ENCODE assay signal across 19 cellular contexts in genomic region chr7:6167587-6168154, GRCh38.
A peak's percentile ranks its signal among the peaks of the same experiment; 100 is the strongest.
DNase-seq lines count a peak whose midpoint lies in the region; ATAC-seq and TF ChIP-seq lines count a peak whose summit lies in the region.
"Had no signal": no experiment of that assay in that cellular context is flagged by ENCODE, and none has a peak within 500 bp of the region (broad histone marks: within the 10 kb centered on the region; RNA-seq: fewer than 3 reads in every experiment).

No MANE protein-coding gene starts in this region.

- no peaks in the 10 kb centered on the region for H3K27me3 ChIP-seq in BE2C
- no peaks in the 10 kb centered on the region for H3K27me3 ChIP-seq in neural progenitor cell
- no peaks in the 10 kb centered on the region for H3K27me3 ChIP-seq in colonic mucosa
- no peaks in the 10 kb centered on the region for H3K27me3 ChIP-seq in CD4-positive, alpha-beta memory T cell (ENCODE audit: insufficient read depth, low read length)
- H3K27me3 ChIP-seq: left lung, uterus had no signal

- no peak overlapping the region for H3K4me2 ChIP-seq in neural progenitor cell
- H3K4me2 ChIP-seq: PC-9 had no signal

- DNase-seq in BE2C (peak; percentile 46), SK-N-DZ (ENCODE audit: low spot score) (peak; percentile 26), Right ventricle myocardium superior (no peak), neural progenitor cell (ENCODE audit: low spot score) (no peak), omental fat pad (ENCODE audit: low spot score) (no peak), colonic mucosa (no peak)
- DNase-seq in activated T-cell treated with anti-CD3 and anti-CD28 coated beads, Interleukin-2, amount 50 U/mL, for 72 hours = no peak
- DNase-seq in CD4-positive, alpha-beta memory T cell = no peak
- DNase-seq: activated CD4-positive, alpha-beta T cell treated with anti-CD3 and anti-CD28 coated beads for 4 hours; activated T-cell treated with anti-CD3 and anti-CD28 coated beads, Interleukin-2, amount 50 U/mL, for 48 hours; aorta; cerebellar nuclear complex; HCEC 1CT; NCI-H510A; PC-9; uterus had no signal

- intact Hi-C loops in Right ventricle myocardium superior (cut with DNase I) (no loop called here), colonic mucosa (cut with DNase I) (no loop called here)
- intact Hi-C loops in CD4-positive, alpha-beta memory T cell (cut with micrococcal nuclease) = no loop called here

- H3K36me3 ChIP-seq in BE2C = peaks cover 42% of the 10 kb centered on the region
- H3K36me3 ChIP-seq in neural progenitor cell = no peaks in the 10 kb centered on the region
- H3K36me3 ChIP-seq in colonic mucosa = no peaks in the 10 kb centered on the region
- H3K36me3 ChIP-seq in CD4-positive, alpha-beta memory T cell (ENCODE audit: insufficient read depth, low read length) = no peaks in the 10 kb centered on the region
- H3K36me3 ChIP-seq: uterus had no signal

- no peak overlapping the region for H3K4me3 Mint-ChIP-seq in neural progenitor cell
- H3K4me3 Mint-ChIP-seq in activated T-cell treated with anti-CD3 and anti-CD28 coated beads, Interleukin-2, amount 50 U/mL, for 72 hours = no peak overlapping the region
- H3K4me3 Mint-ChIP-seq in CD4-positive, alpha-beta memory T cell = no peak overlapping the region
- H3K4me3 Mint-ChIP-seq: activated naive CD4-positive, alpha-beta T cell treated with anti-CD3 and anti-CD28 coated beads, Interleukin-2, amount 50 U/mL, for 24 hours; natural killer cell treated with Interleukin-12 subunit alpha and Interleukin-12 subunit beta and Interleukin-15 and Interleukin-18, amount 100 ng/mL, for 72 hours had no signal

- peaks cover 53% of the 10 kb centered on the region for H3K4me1 ChIP-seq in BE2C
- H3K4me1 ChIP-seq in neural progenitor cell = peaks cover 12% of the 10 kb centered on the region
- no peaks in the 10 kb centered on the region for H3K4me1 ChIP-seq in colonic mucosa
- no peaks in the 10 kb centered on the region for H3K4me1 ChIP-seq in CD4-positive, alpha-beta memory T cell (ENCODE audit: insufficient read depth, low read length)
- H3K4me1 ChIP-seq: left lung, uterus had no signal

- H3K27ac ChIP-seq in neural progenitor cell (no peak overlapping the region), colonic mucosa (no peak overlapping the region)
- H3K27ac ChIP-seq in CD4-positive, alpha-beta memory T cell (ENCODE audit: low read depth, low read length) = no peak overlapping the region
- H3K27ac ChIP-seq: left lung, PC-9, uterus had no signal

- POLR2A ChIA-PET in CD4-positive, alpha-beta memory T cell (lab: Charles Lee; ENCODE audit: partially characterized antibody) = no interaction called here

- peaks cover 2% of the 10 kb centered on the region for H3K27me3 Mint-ChIP-seq in neural progenitor cell (ENCODE audit: insufficient read depth, low read depth)
- H3K27me3 Mint-ChIP-seq in activated T-cell treated with anti-CD3 and anti-CD28 coated beads, Interleukin-2, amount 50 U/mL, for 72 hours (ENCODE audit: low read depth) = no peaks in the 10 kb centered on the region
- H3K27me3 Mint-ChIP-seq in CD4-positive, alpha-beta memory T cell = no peaks in the 10 kb centered on the region
- H3K27me3 Mint-ChIP-seq: activated naive CD4-positive, alpha-beta T cell treated with anti-CD3 and anti-CD28 coated beads, Interleukin-2, amount 50 U/mL, for 24 hours; natural killer cell treated with Interleukin-12 subunit alpha and Interleukin-12 subunit beta and Interleukin-15 and Interleukin-18, amount 100 ng/mL, for 72 hours had no signal

- H3K79me2 ChIP-seq in neural progenitor cell (ENCODE audit: low read depth) = no peaks in the 10 kb centered on the region

- CTCF ChIA-PET in CD4-positive, alpha-beta memory T cell (lab: Charles Lee; ENCODE audit: partially characterized antibody) = no interaction called here

- no peaks in the 10 kb centered on the region for H3K9me3 Mint-ChIP-seq in neural progenitor cell
- no peaks in the 10 kb centered on the region for H3K9me3 Mint-ChIP-seq in activated T-cell treated with anti-CD3 and anti-CD28 coated beads, Interleukin-2, amount 50 U/mL, for 72 hours
- peaks cover 0 to 3% (median 0%) of the 10 kb centered on the region in 8 donors for H3K9me3 Mint-ChIP-seq in CD4-positive, alpha-beta memory T cell
- H3K9me3 Mint-ChIP-seq: activated naive CD4-positive, alpha-beta T cell treated with anti-CD3 and anti-CD28 coated beads, Interleukin-2, amount 50 U/mL, for 24 hours; natural killer cell treated with Interleukin-12 subunit alpha and Interleukin-12 subunit beta and Interleukin-15 and Interleukin-18, amount 100 ng/mL, for 72 hours had no signal

- no peak overlapping the region for H2AFZ ChIP-seq in neural progenitor cell (replicated peaks)
- H2AFZ ChIP-seq: PC-9 had no signal

- no peaks in the 10 kb centered on the region for H4K20me1 ChIP-seq in neural progenitor cell (ENCODE audit: low read depth)

- H3K27ac Mint-ChIP-seq in neural progenitor cell = no peak overlapping the region
- H3K27ac Mint-ChIP-seq in activated T-cell treated with anti-CD3 and anti-CD28 coated beads, Interleukin-2, amount 50 U/mL, for 72 hours = no peak overlapping the region
- H3K27ac Mint-ChIP-seq in CD4-positive, alpha-beta memory T cell = peak overlapping the region in 2 of 7 donors; percentile 6 to 41
- H3K27ac Mint-ChIP-seq: activated naive CD4-positive, alpha-beta T cell treated with anti-CD3 and anti-CD28 coated beads, Interleukin-2, amount 50 U/mL, for 24 hours; natural killer cell treated with Interleukin-12 subunit alpha and Interleukin-12 subunit beta and Interleukin-15 and Interleukin-18, amount 100 ng/mL, for 72 hours had no signal

- H3K9me3 ChIP-seq in BE2C = no peaks in the 10 kb centered on the region
- no peaks in the 10 kb centered on the region for H3K9me3 ChIP-seq in neural progenitor cell (ENCODE audit: low read depth)
- H3K9me3 ChIP-seq in colonic mucosa = no peaks in the 10 kb centered on the region
- H3K9me3 ChIP-seq in CD4-positive, alpha-beta memory T cell (ENCODE audit: control insufficient read depth in 1 of 2, low read length in 2 of 2) = no peaks in the 10 kb centered on the region
- H3K9me3 ChIP-seq: left lung, uterus had no signal

- H3K36me3 Mint-ChIP-seq in neural progenitor cell = peaks cover 9% of the 10 kb centered on the region
- no peaks in the 10 kb centered on the region for H3K36me3 Mint-ChIP-seq in activated T-cell treated with anti-CD3 and anti-CD28 coated beads, Interleukin-2, amount 50 U/mL, for 72 hours (ENCODE audit: insufficient read depth in 2 of 2)
- peaks cover 0 to 6% of the 10 kb centered on the region in 2 donors for H3K36me3 Mint-ChIP-seq in CD4-positive, alpha-beta memory T cell
- H3K36me3 Mint-ChIP-seq: activated naive CD4-positive, alpha-beta T cell treated with anti-CD3 and anti-CD28 coated beads, Interleukin-2, amount 50 U/mL, for 24 hours; natural killer cell treated with Interleukin-12 subunit alpha and Interleukin-12 subunit beta and Interleukin-15 and Interleukin-18, amount 100 ng/mL, for 72 hours had no signal

- H3F3A ChIP-seq in neural progenitor cell (ENCODE audit: low read depth) = peaks cover 3% of the 10 kb centered on the region

- TF ChIP-seq CTCF in BE2C (IDR thresholded peaks at IDR 0.05; ENCODE audit: low read depth, low read length) (no peak), neural progenitor cell (IDR thresholded peaks at IDR 0.05) (no peak), omental fat pad (IDR thresholded peaks at IDR 0.05) (no peak), colonic mucosa (IDR thresholded peaks at IDR 0.05) (no peak)

- no peak overlapping the region for H3K4me3 ChIP-seq in BE2C (ENCODE audit: low read depth, low read length)
- no peak overlapping the region for H3K4me3 ChIP-seq in neural progenitor cell
- H3K4me3 ChIP-seq in colonic mucosa = no peak overlapping the region
- no peak overlapping the region for H3K4me3 ChIP-seq in CD4-positive, alpha-beta memory T cell (ENCODE audit: low read length in 2 of 2)
- H3K4me3 ChIP-seq: left lung, PC-9, uterus had no signal

- peak; percentile 26 for ATAC-seq in Right ventricle myocardium superior (ENCODE audit: poor library complexity)
- ATAC-seq in activated T-cell treated with anti-CD3 and anti-CD28 coated beads, Interleukin-2, amount 50 U/mL, for 72 hours (replicated peaks in 1 of 2) = no peak
- no peak for ATAC-seq in omental fat pad (ENCODE audit: low FRiP score)
- ATAC-seq: left lung had no signal

- peak overlapping the region; percentile 27 for H3K9ac ChIP-seq in neural progenitor cell
- H3K9ac ChIP-seq in colonic mucosa (ENCODE audit: low read depth in 2 of 2, low read length in 2 of 2) = no peak overlapping the region

- peaks cover 38% of the 10 kb centered on the region for H3K4me1 Mint-ChIP-seq in neural progenitor cell
- H3K4me1 Mint-ChIP-seq in activated T-cell treated with anti-CD3 and anti-CD28 coated beads, Interleukin-2, amount 50 U/mL, for 72 hours (ENCODE audit: low read depth) = no peaks in the 10 kb centered on the region
- no peaks in the 10 kb centered on the region for H3K4me1 Mint-ChIP-seq in CD4-positive, alpha-beta memory T cell
- H3K4me1 Mint-ChIP-seq: activated naive CD4-positive, alpha-beta T cell treated with anti-CD3 and anti-CD28 coated beads, Interleukin-2, amount 50 U/mL, for 24 hours had no signal

Comparison
In these comparisons a context has a peak if more than half of its experiments do, and no peak if none do; other contexts are left out.
1. DNase-seq: peak in BE2C (single experiment) and SK-N-DZ (single experiment); none in Right ventricle myocardium superior (single experiment), neural progenitor cell (single experiment), activated T-cell treated with anti-CD3 and anti-CD28 coated beads, Interleukin-2, amount 50 U/mL, for 72 hours (0 of 2), omental fat pad (single experiment), colonic mucosa (single experiment) and CD4-positive, alpha-beta memory T cell (0 of 5).